In the genomic region with DNA sequence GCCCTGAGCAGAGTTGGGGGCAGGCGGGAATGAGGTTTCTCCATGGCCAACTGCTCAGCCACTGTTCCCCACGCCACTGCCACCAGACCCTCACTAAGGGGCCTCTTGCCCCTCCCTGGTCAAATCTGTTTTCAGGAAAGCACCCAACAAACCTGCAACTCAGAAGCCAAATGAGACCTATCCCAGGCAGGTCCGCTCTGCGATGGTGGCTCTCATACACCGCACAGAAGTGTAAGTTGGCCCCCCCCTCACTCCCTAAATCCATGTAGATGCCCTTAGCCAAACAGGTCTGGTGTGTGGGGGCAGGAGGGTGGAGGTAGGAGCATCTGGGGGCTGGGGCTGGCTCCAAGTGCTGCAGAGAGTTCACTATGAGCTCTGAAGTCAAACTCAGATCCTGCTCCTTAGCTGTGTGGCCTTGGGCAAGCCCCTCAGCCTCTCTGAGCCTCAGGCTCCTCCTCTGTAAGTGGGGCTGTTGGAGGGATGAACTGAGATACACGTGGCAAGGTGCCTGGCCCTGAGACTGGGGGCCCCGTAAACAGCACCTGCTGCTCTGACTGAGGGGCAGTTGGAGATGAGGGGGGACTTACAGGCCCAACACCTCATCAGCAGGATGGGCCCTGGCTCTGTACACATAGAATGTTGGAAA, we compare ENCODE assay signal across 18 cellular contexts. TPM values are rescaled to one million over a fixed set of nuclear protein-coding genes. Genes with fewer than 3 reads are reported as not detected.
DNase-seq lines count a peak whose midpoint lies in the region; ATAC-seq, FAIRE-seq and TF ChIP-seq lines count a peak whose summit lies in the region.
"Had no signal": no experiment of that assay in that cellular context is flagged by ENCODE, and none has a peak within 500 bp of the region (broad histone marks: within the 10 kb centered on the region; RNA-seq: fewer than 3 reads in every experiment).

No MANE protein-coding gene starts in this region.

- TF ChIP-seq POLR2A in A549 (IDR thresholded peaks at IDR 0.05; ENCODE audit: low read length) (no peak), gastrocnemius medialis (IDR thresholded peaks at IDR 0.05) (no peak), GM12891 (IDR thresholded peaks at IDR 0.05; ENCODE audit: low read depth, low read length) (no peak)

- H3K4me3 ChIP-seq in A549: no peak overlapping the region
- peak overlapping the region in 1 of 3 donors; percentile 17 for H3K4me3 ChIP-seq in liver (ENCODE audit: low read depth in 1 of 3, low read length in 3 of 3)
- H3K4me3 ChIP-seq in gastrocnemius medialis: peak overlapping the region; percentile 32 to 55 (median 46)

- H3K9me3 Mint-ChIP-seq in type B pancreatic cell: peaks cover 14% of the 10 kb centered on the region

- peak overlapping the region in 1 of 2 experiments; percentile 89; a peak in 1 of 6 replicates for H3K27ac ChIP-seq in A549
- peak overlapping the region; percentile 73 for H3K27ac ChIP-seq in caudate nucleus (ENCODE audit: low read depth, low read length)
- H3K27ac ChIP-seq in liver (ENCODE audit: low read depth in 1 of 2, low read length in 2 of 2): peak overlapping the region; percentile 21 to 65
- H3K27ac ChIP-seq in gastrocnemius medialis: peak overlapping the region; percentile 72 to 79 (median 78)

- WGBS in A549 (ENCODE audit: missing lambda C conversion rate): 84% methylated on average over 6 of the region's 7 CpGs
- WGBS in liver: 66% methylated on average over 7 of the region's 7 CpGs

- no peak overlapping the region for H3K4me3 Mint-ChIP-seq in type B pancreatic cell
- H3K4me3 Mint-ChIP-seq: activated naive CD8-positive, alpha-beta T cell treated with anti-CD3 and anti-CD28 coated beads, Interleukin-2, amount 50 U/mL, for 24 hours; T-helper 1 cell treated with Interleukin-12 subunit alpha and Interleukin-12 subunit beta and Interleukin-4 antibody, amounts not matched to agents 30 μg/mL and 1 μg/mL, for 36 hours had no signal

- H3K27ac Mint-ChIP-seq in type B pancreatic cell: no peak overlapping the region
- H3K27ac Mint-ChIP-seq: activated naive CD8-positive, alpha-beta T cell treated with anti-CD3 and anti-CD28 coated beads, Interleukin-2, amount 50 U/mL, for 24 hours; progenitor cell of endocrine pancreas; T-helper 1 cell treated with Interleukin-12 subunit alpha and Interleukin-12 subunit beta and Interleukin-4 antibody, amounts not matched to agents 30 μg/mL and 1 μg/mL, for 36 hours had no signal

- no peak for FAIRE-seq in A549 (lab: Jason Lieb, UNC)
- no peak for FAIRE-seq in GM12891 (lab: Jason Lieb, UNC)

- TF ChIP-seq EP300 in A549 (IDR thresholded peaks at IDR 0.05): no peak

- POLR2A ChIA-PET in A549 (lab: Yijun Ruan, JAX): interaction anchor here (1.8 kb wide), 1 partner anchor 15 kb away, joined by 5 read pairs; no protein-coding TSS in a partner anchor

- H3K9me3 ChIP-seq in A549: no peaks in the 10 kb centered on the region
- H3K9me3 ChIP-seq in liver (ENCODE audit: control insufficient read depth in 4 of 4, low read length in 3 of 4): no peaks in the 10 kb centered on the region
- H3K9me3 ChIP-seq in gastrocnemius medialis: no peaks in the 10 kb centered on the region
- H3K9me3 ChIP-seq: Peyer's patch had no signal

- H3K4me1 ChIP-seq in A549: peaks cover 52% of the 10 kb centered on the region
- H3K4me1 ChIP-seq in liver (ENCODE audit: control insufficient read depth in 4 of 4, insufficient read depth in 4 of 4, low read length in 3 of 4): peaks cover 2 to 28% (median 15%) of the 10 kb centered on the region in 4 donors
- peaks cover 8 to 24% of the 10 kb centered on the region in 2 donors for H3K4me1 ChIP-seq in gastrocnemius medialis

- H3K36me3 Mint-ChIP-seq in type B pancreatic cell: peaks cover 8% of the 10 kb centered on the region

- H3K4me2 ChIP-seq in A549: no peak overlapping the region

- in situ Hi-C loops in gastrocnemius medialis (cut with MboI; ENCODE audit: low sequenced_read_pairs in 4 of 4): no loop called here

- intact Hi-C loops in gastrocnemius medialis (cut with DNase I; ENCODE audit: low total_unique reads): no loop called here

- H3K36me3 ChIP-seq in liver (ENCODE audit: control insufficient read depth in 4 of 4, insufficient read depth in 3 of 4, low read depth in 1 of 4, low read length in 3 of 4) (no peaks in the 10 kb centered on the region), gastrocnemius medialis (no peaks in the 10 kb centered on the region)
- H3K36me3 ChIP-seq: Peyer's patch had no signal

- peaks cover 24% of the 10 kb centered on the region for H3K4me1 Mint-ChIP-seq in type B pancreatic cell (ENCODE audit: unreplicated experiment)
- H3K4me1 Mint-ChIP-seq: activated naive CD8-positive, alpha-beta T cell treated with anti-CD3 and anti-CD28 coated beads, Interleukin-2, amount 50 U/mL, for 24 hours had no signal

- no peak for DNase-seq in A549 (ENCODE audit: low read depth in 1 of 2, low spot score in 1 of 2)
- peak in 1 of 61 donors; percentile 35 for DNase-seq in caudate nucleus (lab: John Stamatoyannopoulos, UW)
- DNase-seq in gastrocnemius medialis: no peak
- DNase-seq in type B pancreatic cell (ENCODE audit: extremely low spot score, unreplicated experiment): no peak
- DNase-seq in GM12891 (ENCODE audit: insufficient read length, low spot score): no peak
- DNase-seq in SKM-1 (lab: John Stamatoyannopoulos, UW; ENCODE audit: unreplicated experiment): no peak
- DNase-seq in epidermal melanocyte (ENCODE audit: insufficient read length, low spot score): no peak
- DNase-seq: activated CD4-positive, alpha-beta T cell treated with anti-CD3 and anti-CD28 coated beads for 48 hours; activated naive CD8-positive, alpha-beta T cell treated with anti-CD3 and anti-CD28 coated beads, Interleukin-2, amount 50 U/mL, for 24 hours; activated T-cell treated with anti-CD3 and anti-CD28 coated beads, Interleukin-2, amount 50 U/mL, for 1 hour; midbrain; NCI-H187; NCI-H526 had no signal

- TF ChIP-seq RAD21 in A549 (conservative IDR thresholded peaks at IDR 0.05 in 1 of 2, IDR thresholded peaks at IDR 0.05 in 1 of 2): no peak
- TF ChIP-seq RAD21 in liver (IDR thresholded peaks at IDR 0.05): no peak

- H3K9ac ChIP-seq in liver (ENCODE audit: low read depth in 1 of 2, low read length in 2 of 2): peak overlapping the region in 1 of 2 donors; percentile 43

- no peak for TF ChIP-seq CTCF in A549 (IDR thresholded peaks at IDR 0.05)
- no peak for TF ChIP-seq CTCF in liver (IDR thresholded peaks at IDR 0.05; ENCODE audit: low read depth, low read length, missing input control)
- no peak for TF ChIP-seq CTCF in gastrocnemius medialis (IDR thresholded peaks at IDR 0.05 in 4 of 5, conservative IDR thresholded peaks at IDR 0.05 in 1 of 5)
- no peak for TF ChIP-seq CTCF in type B pancreatic cell (conservative IDR thresholded peaks at IDR 0.05)

- CTCF ChIA-PET in A549 (lab: Yijun Ruan, JAX): interaction anchor here (0.9 to 5.6 kb wide), 5 partner anchors 9 to 20 kb away, joined by 3 to 42 read pairs (median 14); partner anchors contain the start of gene ADIRF

- no peaks in the 10 kb centered on the region for H3K27me3 Mint-ChIP-seq in type B pancreatic cell
- H3K27me3 Mint-ChIP-seq: activated naive CD8-positive, alpha-beta T cell treated with anti-CD3 and anti-CD28 coated beads, Interleukin-2, amount 50 U/mL, for 24 hours; progenitor cell of endocrine pancreas had no signal

- H3K27me3 ChIP-seq in liver (ENCODE audit: control insufficient read depth in 4 of 4, insufficient read depth in 4 of 4, low read length in 3 of 4) (no peaks in the 10 kb centered on the region), gastrocnemius medialis (no peaks in the 10 kb centered on the region)
- H3K27me3 ChIP-seq: Peyer's patch had no signal

- ATAC-seq in A549: no peak
- ATAC-seq in gastrocnemius medialis: no peak
- ATAC-seq: activated naive CD8-positive, alpha-beta T cell treated with anti-CD3 and anti-CD28 coated beads, Interleukin-2, amount 50 U/mL, for 24 hours had no signal

TF ChIP-seq in A549, 52 proteins besides CTCF, POLR2A, EP300 and RAD21 (continues in another document):
- no peak for TF ChIP-seq NFE2L2 (conservative IDR thresholded peaks at IDR 0.05; ENCODE audit: low read length)
- TF ChIP-seq RFX5 (IDR thresholded peaks at IDR 0.05): no peak

TF ChIP-seq in GM12891, 5 proteins besides CTCF, POLR2A, EP300 and RAD21 (continues in another document):
- TF ChIP-seq SPI1 (IDR thresholded peaks at IDR 0.05; ENCODE audit: low read depth, low read length) (no peak), POLR2AphosphoS5 (IDR thresholded peaks at IDR 0.05; ENCODE audit: low read depth, low read length) (no peak), PAX5 (IDR thresholded peaks at IDR 0.05; ENCODE audit: insufficient read depth, low read length, severe bottlenecking) (no peak)

RNA-seq across cellular contexts. Expression of gene MMRN2, which starts 1.1 kb away (rescaled TPM):
- 1.1 and 1.4 TPM in 2 replicates for polyA plus RNA-seq in A549 (2011; rRNA removed)
- polyA plus RNA-seq in A549 (2012; cell fraction: cytosol; rRNA removed): 0.36 and 0.54 TPM in 2 replicates
- polyA plus RNA-seq in A549 (2012; cell fraction: nucleus; rRNA removed): 0.67 and 0.81 TPM in 2 replicates
- polyA plus RNA-seq in A549 (2017; fragmentation: RNase III; extraction: RNeasy Plus Mini Kit Qiagen cat#74134 plus additional on column Dnase treatment): 0.33 to 0.54 TPM (median 0.35 TPM) in 3 replicates
- polyA minus RNA-seq in A549 (2011; rRNA and poly(A)+ RNA removed): 1.3 and 1.7 TPM in 2 replicates
- 10 to 100 TPM; 11.0 to 12.1 TPM for total RNA-seq in liver
- 1 to 10 TPM; 1.7 to 6.2 TPM for polyA plus RNA-seq in liver
- total RNA-seq in gastrocnemius medialis: 10 to 100 TPM; 14.6 to 34.8 (median 25.8) TPM
- total RNA-seq in type B pancreatic cell (ENCODE audit: low replicate concordance): 4.0 and 5.5 TPM in 2 replicates
- polyA plus RNA-seq in GM12891 (2012; ENCODE audit: low read depth, missing spikeins): 0.50 TPM

RNA-seq across cellular contexts. Expression of gene SNCG, which starts 2.1 kb away (rescaled TPM):
- polyA plus RNA-seq in A549 (2011; rRNA removed) (14.0 and 17.9 TPM in 2 replicates), A549 (2017; fragmentation: RNase III; extraction: RNeasy Plus Mini Kit Qiagen cat#74134 plus additional on column Dnase treatment) (7.4 to 9.9 TPM (median 8.4 TPM) in 3 replicates), liver (1 to 10 TPM; 2.1 to 2.6 TPM)
- 26.0 and 30.4 TPM in 2 replicates for polyA plus RNA-seq in A549 (2012; cell fraction: cytosol; rRNA removed)
- polyA plus RNA-seq in A549 (2012; cell fraction: nucleus; rRNA removed): 17.8 and 19.6 TPM in 2 replicates
- 10.0 and 13.5 TPM in 2 replicates for polyA minus RNA-seq in A549 (2011; rRNA and poly(A)+ RNA removed)
- total RNA-seq in liver (1 to 10 TPM in 1 of 2 donors, under 1 TPM in 1; 0.84 to 1.2 TPM), gastrocnemius medialis (1 to 10 TPM; 2.0 to 9.9 (median 3.0) TPM), type B pancreatic cell (ENCODE audit: low replicate concordance) (60.4 and 77.6 TPM in 2 replicates)
- polyA plus RNA-seq in GM12891 (2012; ENCODE audit: low read depth, missing spikeins): 1.1 TPM

RNA-seq across cellular contexts. Expression of gene ADIRF, which starts 12.0 kb away (rescaled TPM):
- polyA plus RNA-seq in A549 (2011; rRNA removed) (not detected in 2 replicates), A549 (2017; fragmentation: RNase III; extraction: RNeasy Plus Mini Kit Qiagen cat#74134 plus additional on column Dnase treatment) (not detected in 3 replicates), liver (10 to 100 TPM; 54.5 to 96.3 TPM)
- not detected in 2 replicates for polyA plus RNA-seq in A549 (2012; cell fraction: cytosol; rRNA removed)
- polyA plus RNA-seq in A549 (2012; cell fraction: nucleus; rRNA removed): not detected in 2 replicates
- not detected in 2 replicates for polyA minus RNA-seq in A549 (2011; rRNA and poly(A)+ RNA removed)
- total RNA-seq in liver (10 to 100 TPM in 1 of 2 donors, under 1 TPM in 1; 0.61 to 17.1 TPM), gastrocnemius medialis (10 to 100 TPM; 20.1 to 51.2 (median 31.0) TPM), type B pancreatic cell (ENCODE audit: low replicate concordance) (1.5 TPM in 1 of 2 replicates, not detected in the other)
- 2.1 TPM for polyA plus RNA-seq in GM12891 (2012; ENCODE audit: low read depth, missing spikeins)
- total RNA-seq: G401, progenitor cell of endocrine pancreas had no signal
